ENCODE assay signal across 1 cellular context in genomic region chr2:222690564-222691200, GRCh38.
TF ChIP-seq lines count a peak whose summit lies in the region.

No MANE protein-coding gene starts in this region.

TF ChIP-seq in HepG2, 621 proteins besides CTCF, POLR2A, EP300 and RAD21 (continued from another document and continues in another):
- TF ChIP-seq KLF6 (CRISPR knock-in tag; IDR thresholded peaks at IDR 0.05) (no peak), ATF2 (CRISPR knock-in tag; IDR thresholded peaks at IDR 0.05) (peak; percentile 70; the same call in 1 of the 2 replicates), FOSL1 (CRISPR knock-in tag; IDR thresholded peaks at IDR 0.05; ENCODE audit: borderline replicate concordance) (no peak), ZNF343 (CRISPR knock-in tag; IDR thresholded peaks at IDR 0.05) (no peak), RBM22 (optimal IDR thresholded peaks at IDR 0.05; ENCODE audit: low read length) (no peak), ZNF7 (CRISPR knock-in tag; IDR thresholded peaks at IDR 0.05) (0 out of 2 replicates have a peak, but pooled peaks have one; percentile 7), TRIM24 (CRISPR knock-in tag; IDR thresholded peaks at IDR 0.05) (no peak), GABPA (IDR thresholded peaks at IDR 0.05; ENCODE audit: low read depth, low read length) (no peak), GABPA (CRISPR knock-in tag; IDR thresholded peaks at IDR 0.05; ENCODE audit: low read depth) (peak; percentile 73), ZNF180 (CRISPR knock-in tag; IDR thresholded peaks at IDR 0.05; ENCODE audit: borderline replicate concordance, low read depth) (no peak), SMAD3 (CRISPR knock-in tag; IDR thresholded peaks at IDR 0.05) (peak; percentile 81; the same call in 1 of the 2 replicates), STAG1 (CRISPR knock-in tag; IDR thresholded peaks at IDR 0.05) (peak; percentile 99), ZNF550 (CRISPR knock-in tag; IDR thresholded peaks at IDR 0.05; ENCODE audit: borderline replicate concordance) (no peak), ZSCAN29 (CRISPR knock-in tag; conservative IDR thresholded peaks at IDR 0.05) (no peak), NCOA2 (CRISPR knock-in tag; IDR thresholded peaks at IDR 0.05) (0 out of 2 replicates have a peak, but pooled peaks have one; percentile 13), PRDM10 (CRISPR knock-in tag; IDR thresholded peaks at IDR 0.05; ENCODE audit: low read depth) (peak; percentile 54; the same call in 1 of the 2 replicates), KDM2A (CRISPR knock-in tag; IDR thresholded peaks at IDR 0.05; ENCODE audit: borderline replicate concordance, low read depth) (peak; percentile 83), ZNF350 (CRISPR knock-in tag; IDR thresholded peaks at IDR 0.05; ENCODE audit: borderline replicate concordance, low read depth) (peak; percentile 59; the same call in 1 of the 2 replicates), SP1 (IDR thresholded peaks at IDR 0.05) (no peak), SP1 (CRISPR knock-in tag; IDR thresholded peaks at IDR 0.05) (peak; percentile 46; the same call in 1 of the 2 replicates), THAP7 (CRISPR knock-in tag; IDR thresholded peaks at IDR 0.05) (no peak), ZNF614 (CRISPR knock-in tag; IDR thresholded peaks at IDR 0.05; ENCODE audit: borderline replicate concordance) (peak; percentile 84), ZNF639 (CRISPR knock-in tag; conservative IDR thresholded peaks at IDR 0.05) (no peak), ZZZ3 (CRISPR knock-in tag; IDR thresholded peaks at IDR 0.05; ENCODE audit: borderline replicate concordance) (no peak), ZSCAN21 (CRISPR knock-in tag; IDR thresholded peaks at IDR 0.05; ENCODE audit: borderline replicate concordance) (no peak), ZNF430 (CRISPR knock-in tag; IDR thresholded peaks at IDR 0.05) (0 out of 2 replicates have a peak, but pooled peaks have one; percentile 23), ATF1 (CRISPR knock-in tag; IDR thresholded peaks at IDR 0.05) (no peak), SMAD1 (CRISPR knock-in tag; IDR thresholded peaks at IDR 0.05; ENCODE audit: borderline replicate concordance, low read depth) (peak; percentile 60; the same call in 1 of the 2 replicates), KMT2B (CRISPR knock-in tag; IDR thresholded peaks at IDR 0.05) (no peak; the same call in 1 of the 2 replicates), ZNF414 (CRISPR knock-in tag; IDR thresholded peaks at IDR 0.05) (0 out of 2 replicates have a peak, but pooled peaks have one; percentile 49), LCORL (IDR thresholded peaks at IDR 0.05) (no peak), LCORL (CRISPR knock-in tag; IDR thresholded peaks at IDR 0.05) (0 out of 2 replicates have a peak, but pooled peaks have one; percentile 35), REPIN1 (CRISPR knock-in tag; IDR thresholded peaks at IDR 0.05; ENCODE audit: borderline replicate concordance, low read depth) (peak; percentile 87), TOE1 (CRISPR knock-in tag; IDR thresholded peaks at IDR 0.05) (0 out of 2 replicates have a peak, but pooled peaks have one; percentile 75), ZNF446 (CRISPR knock-in tag; IDR thresholded peaks at IDR 0.05) (no peak), ARID5B (CRISPR knock-in tag; IDR thresholded peaks at IDR 0.05) (peak; percentile 66; the same call in 1 of the 2 replicates), SRY (CRISPR knock-in tag; IDR thresholded peaks at IDR 0.05) (peak; percentile 60; the same call in 1 of the 2 replicates), ZNF891 (CRISPR knock-in tag; IDR thresholded peaks at IDR 0.05) (no peak), HNF1A (IDR thresholded peaks at IDR 0.05; ENCODE audit: low read depth) (no peak), HNF1A (CRISPR knock-in tag; IDR thresholded peaks at IDR 0.05; ENCODE audit: borderline replicate concordance) (no peak; the same call in 1 of the 2 replicates), FLYWCH1 (CRISPR knock-in tag; IDR thresholded peaks at IDR 0.05) (no peak), SPEN (CRISPR knock-in tag; IDR thresholded peaks at IDR 0.05; ENCODE audit: low read depth) (peak; percentile 60; the same call in 1 of the 2 replicates)
- TF ChIP-seq, protein P1, sequence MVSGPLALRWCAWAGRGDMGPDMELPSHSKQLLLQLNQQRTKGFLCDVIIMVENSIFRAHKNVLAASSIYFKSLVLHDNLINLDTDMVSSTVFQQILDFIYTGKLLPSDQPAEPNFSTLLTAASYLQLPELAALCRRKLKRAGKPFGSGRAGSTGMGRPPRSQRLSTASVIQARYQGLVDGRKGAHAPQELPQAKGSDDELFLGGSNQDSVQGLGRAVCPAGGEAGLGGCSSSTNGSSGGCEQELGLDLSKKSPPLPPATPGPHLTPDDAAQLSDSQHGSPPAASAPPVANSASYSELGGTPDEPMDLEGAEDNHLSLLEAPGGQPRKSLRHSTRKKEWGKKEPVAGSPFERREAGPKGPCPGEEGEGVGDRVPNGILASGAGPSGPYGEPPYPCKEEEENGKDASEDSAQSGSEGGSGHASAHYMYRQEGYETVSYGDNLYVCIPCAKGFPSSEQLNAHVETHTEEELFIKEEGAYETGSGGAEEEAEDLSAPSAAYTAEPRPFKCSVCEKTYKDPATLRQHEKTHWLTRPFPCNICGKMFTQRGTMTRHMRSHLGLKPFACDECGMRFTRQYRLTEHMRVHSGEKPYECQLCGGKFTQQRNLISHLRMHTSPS (CRISPR knock-in tag; IDR thresholded peaks at IDR 0.05; ENCODE audit: low read depth) = no peak
- TF ChIP-seq, protein P2, sequence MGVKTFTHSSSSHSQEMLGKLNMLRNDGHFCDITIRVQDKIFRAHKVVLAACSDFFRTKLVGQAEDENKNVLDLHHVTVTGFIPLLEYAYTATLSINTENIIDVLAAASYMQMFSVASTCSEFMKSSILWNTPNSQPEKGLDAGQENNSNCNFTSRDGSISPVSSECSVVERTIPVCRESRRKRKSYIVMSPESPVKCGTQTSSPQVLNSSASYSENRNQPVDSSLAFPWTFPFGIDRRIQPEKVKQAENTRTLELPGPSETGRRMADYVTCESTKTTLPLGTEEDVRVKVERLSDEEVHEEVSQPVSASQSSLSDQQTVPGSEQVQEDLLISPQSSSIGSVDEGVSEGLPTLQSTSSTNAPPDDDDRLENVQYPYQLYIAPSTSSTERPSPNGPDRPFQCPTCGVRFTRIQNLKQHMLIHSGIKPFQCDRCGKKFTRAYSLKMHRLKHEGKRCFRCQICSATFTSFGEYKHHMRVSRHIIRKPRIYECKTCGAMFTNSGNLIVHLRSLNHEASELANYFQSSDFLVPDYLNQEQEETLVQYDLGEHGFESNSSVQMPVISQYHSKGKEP (CRISPR knock-in tag; IDR thresholded peaks at IDR 0.05) = no peak
